In the genomic region with DNA sequence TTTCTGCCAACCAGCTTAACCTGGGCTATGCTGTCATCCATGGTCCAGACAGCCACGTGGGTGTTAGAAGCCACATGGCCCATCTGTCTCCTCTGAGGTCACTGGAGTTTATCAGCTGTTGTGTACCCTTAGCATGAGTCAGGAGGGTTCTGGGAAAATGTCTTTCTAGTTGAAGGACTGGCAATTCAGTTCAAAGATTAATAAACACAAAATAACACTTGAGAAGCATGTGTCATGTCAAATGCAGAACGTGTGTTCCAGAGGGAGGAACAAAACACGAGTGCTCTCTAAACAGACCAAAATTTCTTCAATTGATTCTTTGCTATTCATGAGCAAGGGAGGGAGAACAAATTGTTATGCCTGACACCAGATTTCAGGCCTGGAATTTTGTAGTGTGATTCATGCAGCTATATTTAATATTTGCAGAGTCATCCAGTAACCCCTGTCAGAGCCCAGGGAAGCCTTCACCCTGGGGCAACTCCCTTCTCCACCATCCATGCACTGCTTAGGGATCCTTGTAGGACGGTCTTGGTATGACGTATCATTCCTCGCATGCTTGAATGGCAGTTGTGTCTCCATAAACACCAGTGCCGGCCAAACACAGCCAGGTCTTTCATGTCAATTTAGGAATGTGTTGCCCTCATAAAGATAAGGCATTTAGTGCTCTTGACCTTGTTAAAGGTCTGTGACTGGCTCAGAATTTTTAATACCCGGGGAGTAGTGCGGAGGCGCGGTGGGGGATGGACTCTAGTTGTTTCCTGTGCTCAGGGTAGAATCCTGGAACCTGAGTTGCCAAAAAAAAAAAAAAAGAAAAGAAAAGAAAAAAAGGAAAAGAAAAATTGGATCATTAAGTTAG, we compare ENCODE assay signal across 10 cellular contexts. TPM values are rescaled to one million over a fixed set of nuclear protein-coding genes. Genes with fewer than 3 reads are reported as not detected.
DNase-seq lines count a peak whose midpoint lies in the region; ATAC-seq, FAIRE-seq and TF ChIP-seq lines count a peak whose summit lies in the region.
"Had no signal": no experiment of that assay in that cellular context is flagged by ENCODE, and none has a peak within 500 bp of the region (broad histone marks: within the 10 kb centered on the region; RNA-seq: fewer than 3 reads in every experiment).

No MANE protein-coding gene starts in this region.

- peak overlapping the region; percentile 57 for H3K9ac ChIP-seq in keratinocyte (ENCODE audit: control insufficient read depth, extremely low read depth, insufficient read depth, low read length)
- H3K9ac ChIP-seq: BLaER1 had no signal

- H3K27me3 ChIP-seq in keratinocyte (ENCODE audit: control insufficient read depth, extremely low read depth, insufficient read depth, low read length): no peaks in the 10 kb centered on the region
- H3K27me3 ChIP-seq in naive thymus-derived CD4-positive, alpha-beta T cell (ENCODE audit: control insufficient read depth in 2 of 2, insufficient read depth in 2 of 2, low read length in 2 of 2): no peaks in the 10 kb centered on the region
- H3K27me3 ChIP-seq: BLaER1 had no signal

- H3K4me3 Mint-ChIP-seq in WTC11 (no peak overlapping the region), type B pancreatic cell (peak overlapping the region; percentile 8)
- no peak overlapping the region for H3K4me3 Mint-ChIP-seq in naive thymus-derived CD4-positive, alpha-beta T cell
- H3K4me3 Mint-ChIP-seq: activated naive CD4-positive, alpha-beta T cell treated with anti-CD3 and anti-CD28 coated beads, Interleukin-2, amount 50 U/mL, for 24 hours had no signal

- peak overlapping the region; percentile 88 for H3K27ac ChIP-seq in keratinocyte (ENCODE audit: control insufficient read depth, insufficient read depth, low read length)
- H3K27ac ChIP-seq in naive thymus-derived CD4-positive, alpha-beta T cell (ENCODE audit: low read depth, low read length): no peak overlapping the region
- H3K27ac ChIP-seq: BLaER1 had no signal

- POLR2A ChIA-PET in WTC11 (lab: Charles Lee): no interaction called here
- POLR2A ChIA-PET in naive thymus-derived CD4-positive, alpha-beta T cell (lab: Charles Lee): no interaction called here

- H3K27ac Mint-ChIP-seq in WTC11: no peak overlapping the region
- peak overlapping the region; percentile 85 for H3K27ac Mint-ChIP-seq in type B pancreatic cell
- no peak overlapping the region for H3K27ac Mint-ChIP-seq in naive thymus-derived CD4-positive, alpha-beta T cell
- H3K27ac Mint-ChIP-seq: activated naive CD4-positive, alpha-beta T cell treated with anti-CD3 and anti-CD28 coated beads, Interleukin-2, amount 50 U/mL, for 24 hours had no signal

- CTCF ChIA-PET in WTC11 (lab: Charles Lee): no interaction called here
- CTCF ChIA-PET in naive thymus-derived CD4-positive, alpha-beta T cell (lab: Charles Lee): no interaction called here

- H3K9me3 Mint-ChIP-seq in WTC11: peaks cover 8% of the 10 kb centered on the region
- H3K9me3 Mint-ChIP-seq in type B pancreatic cell: peaks cover 5% of the 10 kb centered on the region
- peaks cover 0 to 5% (median 1%) of the 10 kb centered on the region in 11 donors for H3K9me3 Mint-ChIP-seq in naive thymus-derived CD4-positive, alpha-beta T cell
- H3K9me3 Mint-ChIP-seq: activated naive CD4-positive, alpha-beta T cell treated with anti-CD3 and anti-CD28 coated beads, Interleukin-2, amount 50 U/mL, for 24 hours had no signal

- ATAC-seq in WTC11 (no peak; the same call in 1 of the 2 replicates), HG03175 (IDR thresholded peaks at IDR 0.05; ENCODE audit: unreplicated experiment) (no peak)
- no peak for ATAC-seq in naive thymus-derived CD4-positive, alpha-beta T cell

- peak overlapping the region; percentile 72 for H3K4me2 ChIP-seq in keratinocyte (ENCODE audit: control insufficient read depth, extremely low read depth, insufficient read depth, low read depth, low read length)
- H3K4me2 ChIP-seq: BLaER1 had no signal

- peak; percentile 72 for FAIRE-seq in keratinocyte (lab: Jason Lieb, UNC)

- H3K9me3 ChIP-seq in keratinocyte (ENCODE audit: control insufficient read depth, low read depth, low read length): no peaks in the 10 kb centered on the region
- H3K9me3 ChIP-seq in naive thymus-derived CD4-positive, alpha-beta T cell (ENCODE audit: control insufficient read depth in 2 of 3, low read length in 3 of 3): no peaks in the 10 kb centered on the region

- H3K36me3 ChIP-seq in keratinocyte (ENCODE audit: control insufficient read depth in 2 of 2, extremely low read depth in 1 of 2, insufficient read depth in 2 of 2, low read length in 2 of 2): no peaks in the 10 kb centered on the region
- H3K36me3 ChIP-seq in naive thymus-derived CD4-positive, alpha-beta T cell (ENCODE audit: control insufficient read depth in 2 of 3, insufficient read depth in 3 of 3, low read length in 3 of 3): no peaks in the 10 kb centered on the region
- H3K36me3 ChIP-seq: BLaER1 had no signal

- DNase-seq in NCI-H2171 treated with DMSO at 0.1 percent for 48 hours (lab: John Stamatoyannopoulos, UW) (peak; percentile 53), NCI-H2171 (lab: John Stamatoyannopoulos, UW) (no peak), WTC11 (ENCODE audit: low spot score) (no peak), keratinocyte (ENCODE audit: low read depth, low spot score) (peak; percentile 84), type B pancreatic cell (ENCODE audit: extremely low spot score, unreplicated experiment) (no peak), NCI-H1417 treated with DMSO at 0.1 percent for 48 hours (lab: John Stamatoyannopoulos, UW) (no peak)
- DNase-seq in naive thymus-derived CD4-positive, alpha-beta T cell: no peak

- intact Hi-C loops in naive thymus-derived CD4-positive, alpha-beta T cell (cut with micrococcal nuclease): no loop called here

- H3K36me3 Mint-ChIP-seq in WTC11: no peaks in the 10 kb centered on the region
- H3K36me3 Mint-ChIP-seq in type B pancreatic cell: peaks cover 4% of the 10 kb centered on the region
- no peaks in the 10 kb centered on the region for H3K36me3 Mint-ChIP-seq in naive thymus-derived CD4-positive, alpha-beta T cell
- H3K36me3 Mint-ChIP-seq: activated naive CD4-positive, alpha-beta T cell treated with anti-CD3 and anti-CD28 coated beads, Interleukin-2, amount 50 U/mL, for 24 hours had no signal

- H3K9me1 ChIP-seq in keratinocyte (ENCODE audit: control insufficient read depth, extremely low read depth, insufficient read depth, low read length): no peaks in the 10 kb centered on the region

- H3K4me1 ChIP-seq in keratinocyte (ENCODE audit: control insufficient read depth, extremely low read depth, insufficient read depth, low read length): peaks cover 44% of the 10 kb centered on the region
- H3K4me1 ChIP-seq in naive thymus-derived CD4-positive, alpha-beta T cell (ENCODE audit: control insufficient read depth in 2 of 2, insufficient read depth in 2 of 2, low read length in 2 of 2): no peaks in the 10 kb centered on the region
- H3K4me1 ChIP-seq: BLaER1 had no signal

- no peaks in the 10 kb centered on the region for H3K79me2 ChIP-seq in keratinocyte (ENCODE audit: control insufficient read depth, insufficient read depth, low read length)

- H2AFZ ChIP-seq in keratinocyte (ENCODE audit: control insufficient read depth, low read length): peak overlapping the region; percentile 70

- H3K4me1 Mint-ChIP-seq in WTC11 (peaks cover 16% of the 10 kb centered on the region), type B pancreatic cell (ENCODE audit: unreplicated experiment) (peaks cover 21% of the 10 kb centered on the region)
- H3K4me1 Mint-ChIP-seq in naive thymus-derived CD4-positive, alpha-beta T cell: peaks cover 0 to 8% (median 0%) of the 10 kb centered on the region in 7 donors
- H3K4me1 Mint-ChIP-seq: activated naive CD4-positive, alpha-beta T cell treated with anti-CD3 and anti-CD28 coated beads, Interleukin-2, amount 50 U/mL, for 24 hours had no signal

- dilution Hi-C loops in keratinocyte (cut with MboI; ENCODE audit: extremely low pct_ligation_motif_present, low sequenced_read_pairs): no loop called here

- H3K27me3 Mint-ChIP-seq in WTC11 (ENCODE audit: low read depth) (no peaks in the 10 kb centered on the region), type B pancreatic cell (no peaks in the 10 kb centered on the region)
- H3K27me3 Mint-ChIP-seq in naive thymus-derived CD4-positive, alpha-beta T cell: peaks cover 0 to 4% (median 2%) of the 10 kb centered on the region in 5 donors
- H3K27me3 Mint-ChIP-seq: activated naive CD4-positive, alpha-beta T cell treated with anti-CD3 and anti-CD28 coated beads, Interleukin-2, amount 50 U/mL, for 24 hours had no signal

- no peaks in the 10 kb centered on the region for H4K20me1 ChIP-seq in keratinocyte (ENCODE audit: control insufficient read depth, extremely low read depth, insufficient read depth, low read length)
- H4K20me1 ChIP-seq: BLaER1 had no signal

- TF ChIP-seq CTCF in WTC11 (IDR thresholded peaks at IDR 0.05) (no peak), keratinocyte (optimal IDR thresholded peaks at IDR 0.05 in 1 of 3, IDR thresholded peaks at IDR 0.05 in 1 of 3, conservative IDR thresholded peaks at IDR 0.05 in 1 of 3; ENCODE audit: extremely low read depth in 1 of 3, insufficient read depth in 2 of 3, low read length in 3 of 3) (no peak), type B pancreatic cell (conservative IDR thresholded peaks at IDR 0.05) (no peak)

- peak overlapping the region in 1 of 3 experiments; percentile 50 for H3K4me3 ChIP-seq in keratinocyte (ENCODE audit: control insufficient read depth in 2 of 3, extremely low read depth in 1 of 3, insufficient read depth in 2 of 3, low read depth in 1 of 3, low read length in 3 of 3)
- no peak overlapping the region for H3K4me3 ChIP-seq in naive thymus-derived CD4-positive, alpha-beta T cell (ENCODE audit: low read length)
- H3K4me3 ChIP-seq: BLaER1 had no signal

TF ChIP-seq in WTC11, 78 proteins besides CTCF, POLR2A, EP300 and RAD21:
- TF ChIP-seq SOX15 (CRISPR knock-in tag; IDR thresholded peaks at IDR 0.05): no peak
- peak; percentile 53; the same call in 1 of the 2 replicates for TF ChIP-seq GABPB1 (CRISPR knock-in tag; IDR thresholded peaks at IDR 0.05)
- TF ChIP-seq FOXK1 (CRISPR knock-in tag; IDR thresholded peaks at IDR 0.05): no peak
- TF ChIP-seq TEAD4 (CRISPR knock-in tag; IDR thresholded peaks at IDR 0.05): no peak
- no peak for TF ChIP-seq HMGA2 (CRISPR knock-in tag; IDR thresholded peaks at IDR 0.05)

RNA-seq across cellular contexts. Expression of a gene that starts 27.7 kb away (rescaled TPM):
- total RNA-seq in WTC11 (2021) (54.6 to 56.5 TPM (median 54.8 TPM) in 3 replicates), type B pancreatic cell (ENCODE audit: low replicate concordance) (63.0 and 70.6 TPM in 2 replicates)
- 25.3 to 31.1 TPM (median 30.5 TPM) in 3 replicates for polyA plus RNA-seq in keratinocyte
- 22.5 TPM for polyA plus RNA-seq in keratinocyte (2011; ENCODE audit: low read depth)
- 13.7 and 20.2 TPM in 2 replicates for polyA plus RNA-seq in keratinocyte (2011; cell fraction: cytosol; rRNA removed)
- 59.4 and 61.5 TPM in 2 replicates for polyA plus RNA-seq in keratinocyte (2011; cell fraction: nucleus; rRNA removed)
- 13.5 and 17.6 TPM in 2 replicates for polyA plus RNA-seq in keratinocyte (2012; ENCODE audit: low replicate concordance)
- 74.5 to 95.9 TPM (median 91.2 TPM) in 3 replicates for polyA minus RNA-seq in keratinocyte
- 24.9 TPM for polyA minus RNA-seq in keratinocyte (2011; cell fraction: cytosol; rRNA and poly(A)+ RNA removed)
- polyA minus RNA-seq in keratinocyte (2011; cell fraction: nucleus; rRNA and poly(A)+ RNA removed): 49.5 and 82.0 TPM in 2 replicates
- total RNA-seq in naive thymus-derived CD4-positive, alpha-beta T cell: 100 to 1,000 TPM in 4 of 5 experiments, 10 to 100 TPM in 1; 86.0 to 142 (median 125) TPM
- polyA plus RNA-seq in naive thymus-derived CD4-positive, alpha-beta T cell: 1 to 10 TPM; 3.3 to 7.6 TPM

Comparison
In these comparisons a context has a peak if more than half of its experiments do, and no peak if none do; other contexts are left out.
1. DNase-seq: peak in NCI-H2171 treated with DMSO at 0.1 percent for 48 hours (single experiment) and keratinocyte (single experiment); none in NCI-H2171 (single experiment), WTC11 (single experiment), type B pancreatic cell (single experiment), NCI-H1417 treated with DMSO at 0.1 percent for 48 hours (single experiment) and naive thymus-derived CD4-positive, alpha-beta T cell (0 of 9).